18 cellular contexts compared by ENCODE assay signal in the genomic region with DNA sequence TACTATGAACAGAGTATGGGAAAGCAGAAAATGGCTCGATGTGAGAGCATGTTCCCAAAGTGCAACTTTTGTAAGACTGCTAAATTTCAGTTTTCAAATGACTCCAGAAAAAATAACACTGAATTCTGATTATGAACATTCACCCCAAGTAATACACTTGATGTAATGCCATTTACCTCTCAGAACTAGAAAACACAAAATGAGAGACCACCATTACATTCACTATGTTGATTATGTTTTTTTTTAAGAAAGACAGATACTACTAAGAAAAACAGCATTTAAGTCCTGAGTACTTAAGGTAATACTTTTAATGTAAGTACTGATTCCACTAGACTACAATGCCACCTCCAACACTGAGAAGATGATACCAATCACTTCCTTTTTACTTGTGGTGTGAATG. TPM values are rescaled to one million over a fixed set of nuclear protein-coding genes. Genes with fewer than 3 reads are reported as not detected.
DNase-seq lines count a peak whose midpoint lies in the region; ATAC-seq, FAIRE-seq and TF ChIP-seq lines count a peak whose summit lies in the region.
"Had no signal": no experiment of that assay in that cellular context is flagged by ENCODE, and none has a peak within 500 bp of the region (broad histone marks: within the 10 kb centered on the region; RNA-seq: fewer than 3 reads in every experiment).

No MANE protein-coding gene starts in this region.

- H3K9me3 ChIP-seq in K562 (replicated peaks; ENCODE audit: control insufficient read depth, insufficient read depth, low read depth, low read length) (no peaks in the 10 kb centered on the region), T-helper 17 cell (ENCODE audit: control insufficient read depth, low read length, poor library complexity, severe bottlenecking) (no peaks in the 10 kb centered on the region)
- H3K9me3 ChIP-seq: BLaER1 had no signal

- H3K9me1 ChIP-seq in K562 (ENCODE audit: control insufficient read depth, insufficient read depth, low read length), result no peaks in the 10 kb centered on the region

- peak overlapping the region; percentile 39 for H3K27ac Mint-ChIP-seq in activated CD4-positive, alpha-beta T cell treated with anti-CD3 and anti-CD28 coated beads, Interleukin-2, amount 10 ng/mL, durations not matched to agents 24 days and 14 days
- peak overlapping the region; percentile 55 to 75 for H3K27ac Mint-ChIP-seq in natural killer cell treated with Interleukin-12 subunit alpha and Interleukin-12 subunit beta and Interleukin-15 and Interleukin-18, amount 100 ng/mL, for 72 hours
- H3K27ac Mint-ChIP-seq in natural killer cell (no peak overlapping the region), T-helper 17 cell (no peak overlapping the region)

- H3K27ac ChIP-seq in K562 (ENCODE audit: extremely low read depth, low read depth, low read length), result no peak overlapping the region
- H3K27ac ChIP-seq: BLaER1 had no signal

- H3K36me3 ChIP-seq in K562 (ENCODE audit: control insufficient read depth, insufficient read depth, low read length), result peaks cover 53% of the 10 kb centered on the region

- ATAC-seq in natural killer cell treated with Interleukin-12 subunit alpha and Interleukin-12 subunit beta and Interleukin-15 and Interleukin-18, amount 100 ng/mL, for 72 hours, result peak in 1 of 2 donors; percentile 62
- ATAC-seq in natural killer cell (no peak), K562 (no peak), Right ventricle myocardium superior (ENCODE audit: poor library complexity) (no peak), T-helper 17 cell (no peak)

- no peak overlapping the region for H2AFZ ChIP-seq in K562 (ENCODE audit: low read depth, low read length)

- no peak for TF ChIP-seq CTCF in natural killer cell (IDR thresholded peaks at IDR 0.05)
- TF ChIP-seq CTCF in K562 (IDR thresholded peaks at IDR 0.05 in 2 of 3, conservative IDR thresholded peaks at IDR 0.05 in 1 of 3; ENCODE audit: insufficient read depth in 2 of 3, low read depth in 1 of 3, low read length in 3 of 3), result no peak

- 92% methylated on average over 1 of the region's 1 CpG for WGBS in K562 (ENCODE audit: insufficient coverage, low coverage, missing lambda C conversion rate)

- in situ Hi-C loops in K562 (cut with MboI), result no loop called here

- DNase-seq in activated CD4-positive, alpha-beta T cell treated with anti-CD3 and anti-CD28 coated beads, Interleukin-2, amount 10 ng/mL, durations not matched to agents 24 days and 14 days, result no peak
- no peak for DNase-seq in activated CD4-positive, alpha-beta T cell treated with anti-CD3 and anti-CD28 coated beads for 1 hour
- no peak for DNase-seq in natural killer cell treated with Interleukin-12 subunit alpha and Interleukin-12 subunit beta and Interleukin-15 and Interleukin-18, amount 100 ng/mL, for 72 hours (ENCODE audit: low spot score)
- DNase-seq in natural killer cell (no peak), K562 (ENCODE audit: extremely low read depth in 1 of 4, low spot score in 3 of 4) (no peak), Right ventricle myocardium superior (no peak), T-helper 17 cell (no peak)
- no peak for DNase-seq in activated CD4-positive, CD25-positive, alpha-beta regulatory T cell (lab: John Stamatoyannopoulos, UW)
- DNase-seq: 8988T; CD4-positive, alpha-beta memory T cell; DMS153; DMS79; GDM1; H9 had no signal

- H3K4me1 Mint-ChIP-seq in activated CD4-positive, alpha-beta T cell treated with anti-CD3 and anti-CD28 coated beads, Interleukin-2, amount 10 ng/mL, durations not matched to agents 24 days and 14 days, result peaks cover 26% of the 10 kb centered on the region
- H3K4me1 Mint-ChIP-seq in natural killer cell treated with Interleukin-12 subunit alpha and Interleukin-12 subunit beta and Interleukin-15 and Interleukin-18, amount 100 ng/mL, for 72 hours (ENCODE audit: low read depth in 2 of 2), result peaks cover 25 to 54% of the 10 kb centered on the region in 2 donors
- H3K4me1 Mint-ChIP-seq in natural killer cell (peaks cover 12 to 25% of the 10 kb centered on the region in 2 donors), T-helper 17 cell (peaks cover 20% of the 10 kb centered on the region)
- H3K4me1 Mint-ChIP-seq: H9 had no signal

- H3K4me2 ChIP-seq in K562 (ENCODE audit: insufficient read depth, low read length), result no peak overlapping the region
- H3K4me2 ChIP-seq: BLaER1 had no signal

- no peaks in the 10 kb centered on the region for H3K9me3 Mint-ChIP-seq in activated CD4-positive, alpha-beta T cell treated with anti-CD3 and anti-CD28 coated beads, Interleukin-2, amount 10 ng/mL, durations not matched to agents 24 days and 14 days
- H3K9me3 Mint-ChIP-seq in natural killer cell treated with Interleukin-12 subunit alpha and Interleukin-12 subunit beta and Interleukin-15 and Interleukin-18, amount 100 ng/mL, for 72 hours, result no peaks in the 10 kb centered on the region
- no peaks in the 10 kb centered on the region for H3K9me3 Mint-ChIP-seq in natural killer cell
- H3K9me3 Mint-ChIP-seq: CD14-positive monocyte; CD4-positive, alpha-beta memory T cell; H9 had no signal

- no peaks in the 10 kb centered on the region for H3K27me3 ChIP-seq in K562 (ENCODE audit: control insufficient read depth in 2 of 2, insufficient read depth in 2 of 2, low read length in 2 of 2)
- H3K27me3 ChIP-seq: BLaER1 had no signal

- H3K4me3 Mint-ChIP-seq in activated CD4-positive, alpha-beta T cell treated with anti-CD3 and anti-CD28 coated beads, Interleukin-2, amount 10 ng/mL, durations not matched to agents 24 days and 14 days, result no peak overlapping the region
- H3K4me3 Mint-ChIP-seq in natural killer cell treated with Interleukin-12 subunit alpha and Interleukin-12 subunit beta and Interleukin-15 and Interleukin-18, amount 100 ng/mL, for 72 hours, result no peak overlapping the region
- H3K4me3 Mint-ChIP-seq in natural killer cell (no peak overlapping the region), T-helper 17 cell (no peak overlapping the region)
- H3K4me3 Mint-ChIP-seq: CD14-positive monocyte, H9 had no signal

- no peak overlapping the region for H3K9ac ChIP-seq in K562 (ENCODE audit: insufficient read depth in 1 of 2, low read depth in 2 of 2, low read length in 2 of 2)
- H3K9ac ChIP-seq: BLaER1 had no signal

- peak; percentile 6 for FAIRE-seq in K562 (lab: Jason Lieb, UNC)
- FAIRE-seq: H1, HTR-8/SVneo had no signal

- no peak for TF ChIP-seq RAD21 in K562 (CRISPR knock-in tag; conservative IDR thresholded peaks at IDR 0.05 in 1 of 2, IDR thresholded peaks at IDR 0.05 in 1 of 2)

- TF ChIP-seq EP300 in K562 (IDR thresholded peaks at IDR 0.05; ENCODE audit: low read length), result no peak

- no peak overlapping the region for H3K4me3 ChIP-seq in K562
- H3K4me3 ChIP-seq: BLaER1 had no signal

- CTCF ChIA-PET in K562 (lab: Yijun Ruan, JAX; ENCODE audit: low intra/inter-chr PET ratio), result no interaction called here

- intact Hi-C loops in activated CD4-positive, alpha-beta T cell treated with anti-CD3 and anti-CD28 coated beads, Interleukin-2, amount 10 ng/mL, durations not matched to agents 24 days and 14 days (cut with micrococcal nuclease), result no loop called here
- intact Hi-C loops in natural killer cell (cut with micrococcal nuclease) (no loop called here), K562 (cut with micrococcal nuclease) (no loop called here), Right ventricle myocardium superior (cut with DNase I) (loop anchor here (10.0 kb wide), 1 partner anchor 65 kb away; no protein-coding TSS in a partner anchor)

- no peak for TF ChIP-seq POLR2A in K562 (conservative IDR thresholded peaks at IDR 0.05)

- no peaks in the 10 kb centered on the region for H4K20me1 ChIP-seq in K562 (replicated peaks; ENCODE audit: control insufficient read depth, insufficient read depth, low read length)
- H4K20me1 ChIP-seq: BLaER1 had no signal

- H3K79me2 ChIP-seq in K562 (ENCODE audit: control insufficient read depth, insufficient read depth, low read length), result no peaks in the 10 kb centered on the region

- no peaks in the 10 kb centered on the region for H3K27me3 Mint-ChIP-seq in activated CD4-positive, alpha-beta T cell treated with anti-CD3 and anti-CD28 coated beads, Interleukin-2, amount 10 ng/mL, durations not matched to agents 24 days and 14 days
- H3K27me3 Mint-ChIP-seq in natural killer cell treated with Interleukin-12 subunit alpha and Interleukin-12 subunit beta and Interleukin-15 and Interleukin-18, amount 100 ng/mL, for 72 hours, result no peaks in the 10 kb centered on the region
- H3K27me3 Mint-ChIP-seq in natural killer cell (ENCODE audit: low read depth in 2 of 2) (no peaks in the 10 kb centered on the region), T-helper 17 cell (no peaks in the 10 kb centered on the region)
- H3K27me3 Mint-ChIP-seq: CD4-positive, alpha-beta memory T cell had no signal

- POLR2A ChIA-PET in K562 (lab: Yijun Ruan, JAX), result no interaction called here

- H3K4me1 ChIP-seq in K562 (replicated peaks in 1 of 2; ENCODE audit: control insufficient read depth in 2 of 2, insufficient read depth in 2 of 2, low read length in 2 of 2), result no peaks in the 10 kb centered on the region
- H3K4me1 ChIP-seq: BLaER1 had no signal

- H3K36me3 Mint-ChIP-seq in activated CD4-positive, alpha-beta T cell treated with anti-CD3 and anti-CD28 coated beads, Interleukin-2, amount 10 ng/mL, durations not matched to agents 24 days and 14 days (ENCODE audit: low read depth), result peaks cover 52% of the 10 kb centered on the region
- H3K36me3 Mint-ChIP-seq in natural killer cell treated with Interleukin-12 subunit alpha and Interleukin-12 subunit beta and Interleukin-15 and Interleukin-18, amount 100 ng/mL, for 72 hours, result peaks cover 13% of the 10 kb centered on the region
- H3K36me3 Mint-ChIP-seq in natural killer cell, result no peaks in the 10 kb centered on the region
- peaks cover 8% of the 10 kb centered on the region for H3K36me3 Mint-ChIP-seq in T-helper 17 cell (ENCODE audit: low read depth)

- BruUV-seq in K562 (replicated peaks; lab: Mats Ljungman, UMichigan), result no TSS peak

RNA-seq across cellular contexts. Expression of a gene that starts 38.5 kb away (rescaled TPM):
- total RNA-seq in activated CD4-positive, alpha-beta T cell treated with anti-CD3 and anti-CD28 coated beads, Interleukin-2, amount 10 ng/mL, durations not matched to agents 24 days and 14 days, result 5.9 and 6.3 TPM in 2 replicates
- 1 to 10 TPM; 5.2 to 5.9 TPM for total RNA-seq in natural killer cell treated with Interleukin-12 subunit alpha and Interleukin-12 subunit beta and Interleukin-15 and Interleukin-18, amount 100 ng/mL, for 72 hours
- 1 to 10 TPM; 5.5 to 6.6 (median 6.4) TPM for total RNA-seq in natural killer cell
- 11.0 and 11.3 TPM in 2 replicates for total RNA-seq in K562 (2011; cell fraction: chromatin; rRNA removed; ENCODE audit: low replicate concordance)
- total RNA-seq in K562 (2011; cell fraction: nucleolus; rRNA removed), result 15.0 and 17.7 TPM in 2 replicates
- total RNA-seq in K562 (2011; cell fraction: nucleoplasm; rRNA removed), result 14.9 and 19.2 TPM in 2 replicates
- 8.9 and 12.1 TPM in 2 replicates for total RNA-seq in K562 (2014; rRNA removed)
- total RNA-seq in K562 (2014; rRNA removed; fragmentation: Illumina TruSeq; extraction: Trizol), result 7.7 and 9.1 TPM in 2 replicates
- 6.3 and 7.5 TPM in 2 replicates for total RNA-seq in K562 (2015; rRNA removed; fragmentation: Illumina TruSeq; extraction: Trizol)
- total RNA-seq in K562 (2021), result 8.8 and 9.9 TPM in 2 replicates
- polyA plus RNA-seq in K562 (2011; rRNA removed), result 9.1 and 9.2 TPM in 2 replicates
- 9.0 and 10.1 TPM in 2 replicates for polyA plus RNA-seq in K562 (2011; cell fraction: cytosol; rRNA removed)
- polyA plus RNA-seq in K562 (2011; cell fraction: nucleus; rRNA removed), result 4.7 and 5.3 TPM in 2 replicates
- polyA plus RNA-seq in K562 (2012), result 0.12 TPM in 1 of 2 replicates, not detected in the other
- polyA plus RNA-seq in K562 (2014; fragmentation: Illumina TruSeq; extraction: Trizol), result 7.7 and 8.9 TPM in 2 replicates
- polyA plus RNA-seq in K562 (2014; fragmentation: Nextera tagmentation; extraction: Ambion mirVana), result not detected
- polyA plus RNA-seq in K562 (2014; rRNA removed), result 9.6 and 11.6 TPM in 2 replicates
- 7.0 and 7.3 TPM in 2 replicates for polyA minus RNA-seq in K562 (2011; rRNA and poly(A)+ RNA removed)
- polyA minus RNA-seq in K562 (2011; cell fraction: cytosol; rRNA and poly(A)+ RNA removed), result 3.8 and 4.8 TPM in 2 replicates
- 7.0 and 9.7 TPM in 2 replicates for polyA minus RNA-seq in K562 (2011; cell fraction: nucleus; rRNA and poly(A)+ RNA removed)
- total RNA-seq in Right ventricle myocardium superior, result 3.2 TPM
- total RNA-seq in T-helper 17 cell, result 1 to 10 TPM; 5.9 to 6.0 TPM

Comparison
In these comparisons a context has a peak if more than half of its experiments do, and no peak if none do; other contexts are left out.
1. H3K27ac Mint-ChIP-seq: peak in activated CD4-positive, alpha-beta T cell treated with anti-CD3 and anti-CD28 coated beads, Interleukin-2, amount 10 ng/mL, durations not matched to agents 24 days and 14 days (single experiment) and natural killer cell treated with Interleukin-12 subunit alpha and Interleukin-12 subunit beta and Interleukin-15 and Interleukin-18, amount 100 ng/mL, for 72 hours (2 of 2); none in natural killer cell (0 of 2) and T-helper 17 cell (single experiment).